ENCODE assay signal across 19 cellular contexts in genomic region chr7:43328785-43329380, GRCh38.
"Had no signal": no experiment of that assay in that cellular context is flagged by ENCODE, and none has a peak within 500 bp of the region (broad histone marks: within the 10 kb centered on the region; RNA-seq: fewer than 3 reads in every experiment).

No MANE protein-coding gene starts in this region.

- H3K4me1 ChIP-seq: upper lobe of right lung had no signal

- H3K36me3 Mint-ChIP-seq: activated naive CD4-positive, alpha-beta T cell treated with anti-CD3 and anti-CD28 coated beads, Interleukin-2, amount 50 U/mL, for 24 hours; stimulated activated effector memory CD8-positive, alpha-beta T cell treated with anti-CD3 and anti-CD28 coated beads, Interleukin-12 subunit alpha, Interleukin-12 subunit beta, amount 100 ng/mL, for 72 hours had no signal

- H3K9me3 Mint-ChIP-seq: activated naive CD4-positive, alpha-beta T cell treated with anti-CD3 and anti-CD28 coated beads, Interleukin-2, amount 50 U/mL, for 24 hours; effector memory CD8-positive, alpha-beta T cell; stimulated activated effector memory CD8-positive, alpha-beta T cell treated with anti-CD3 and anti-CD28 coated beads, Interleukin-12 subunit alpha, Interleukin-12 subunit beta, amount 100 ng/mL, for 72 hours had no signal

- H3K9me3 ChIP-seq: thoracic aorta, upper lobe of right lung had no signal

- DNase-seq: activated CD4-positive, alpha-beta T cell treated with anti-CD3 and anti-CD28 coated beads for 1 hour; activated CD8-positive, alpha-beta memory T cell treated with anti-CD3 and anti-CD28 coated beads for 24 hours; activated CD8-positive, alpha-beta memory T cell treated with anti-CD3 and anti-CD28 coated beads, Interleukin-2, amount 50 U/mL, for 48 hours; activated effector memory CD4-positive, alpha-beta T cell treated with anti-CD3 and anti-CD28 coated beads, Interleukin-2, amount 50 U/mL, for 16 hours; activated T-cell treated with anti-CD3 and anti-CD28 coated beads, Interleukin-2, amount 50 U/mL, for 48 hours; effector memory CD8-positive, alpha-beta T cell; foreskin fibroblast; hypothalamus; midbrain; small intestine; stimulated activated CD4-positive, alpha-beta T cell treated with anti-CD3 and anti-CD28 coated beads, Interleukin-4, amount 100 ng/mL, for 24 hours; upper lobe of right lung; WERI-Rb-1 had no signal

- H3K27ac Mint-ChIP-seq: activated naive CD4-positive, alpha-beta T cell treated with anti-CD3 and anti-CD28 coated beads, Interleukin-2, amount 50 U/mL, for 24 hours; effector memory CD8-positive, alpha-beta T cell; progenitor cell of endocrine pancreas; stimulated activated effector memory CD8-positive, alpha-beta T cell treated with anti-CD3 and anti-CD28 coated beads, Interleukin-12 subunit alpha, Interleukin-12 subunit beta, amount 100 ng/mL, for 72 hours had no signal

- H3K27ac ChIP-seq: thoracic aorta, upper lobe of right lung, WERI-Rb-1 had no signal

- ATAC-seq: effector memory CD8-positive, alpha-beta T cell; stimulated activated effector memory CD8-positive, alpha-beta T cell treated with anti-CD3 and anti-CD28 coated beads, Interleukin-12 subunit alpha, Interleukin-12 subunit beta, amount 100 ng/mL, for 72 hours; upper lobe of right lung had no signal

- H3K4me3 Mint-ChIP-seq: activated naive CD4-positive, alpha-beta T cell treated with anti-CD3 and anti-CD28 coated beads, Interleukin-2, amount 50 U/mL, for 24 hours; effector memory CD8-positive, alpha-beta T cell; nephron; stimulated activated effector memory CD8-positive, alpha-beta T cell treated with anti-CD3 and anti-CD28 coated beads, Interleukin-12 subunit alpha, Interleukin-12 subunit beta, amount 100 ng/mL, for 72 hours had no signal

- H3K4me1 Mint-ChIP-seq: activated naive CD4-positive, alpha-beta T cell treated with anti-CD3 and anti-CD28 coated beads, Interleukin-2, amount 50 U/mL, for 24 hours; stimulated activated effector memory CD8-positive, alpha-beta T cell treated with anti-CD3 and anti-CD28 coated beads, Interleukin-12 subunit alpha, Interleukin-12 subunit beta, amount 100 ng/mL, for 72 hours had no signal

- H3K36me3 ChIP-seq: thoracic aorta, upper lobe of right lung, WERI-Rb-1 had no signal

- H3K4me3 ChIP-seq: lung, thoracic aorta, upper lobe of right lung had no signal

- H3K27me3 ChIP-seq: upper lobe of right lung had no signal
